8 cellular contexts compared by ENCODE assay signal in genomic region chr17:35117984-35118383, GRCh38. TPM values are rescaled to one million over a fixed set of nuclear protein-coding genes. Genes with fewer than 3 reads are reported as not detected.
DNase-seq lines count a peak whose midpoint lies in the region; ATAC-seq and TF ChIP-seq lines count a peak whose summit lies in the region.

No MANE protein-coding gene starts in this region.

- H3F3A ChIP-seq in MM.1S (ENCODE audit: insufficient read depth, low read length) (no peaks in the 10 kb centered on the region), neural cell (ENCODE audit: insufficient read depth, low read length, poor library complexity, severe bottlenecking) (no peaks in the 10 kb centered on the region)

- peaks cover 37% of the 10 kb centered on the region for H3K79me2 ChIP-seq in MM.1S (ENCODE audit: low read length)
- H3K79me2 ChIP-seq in neural cell (replicated peaks; ENCODE audit: insufficient read depth, low read length): no peaks in the 10 kb centered on the region

- H3K4me3 ChIP-seq in MM.1S (ENCODE audit: low read length) (no peak overlapping the region), astrocyte of the cerebellum (ENCODE audit: low read depth, low read length) (no peak overlapping the region), neural cell (ENCODE audit: low read length) (peak overlapping the region; percentile 89)

- H3K9me3 ChIP-seq in MM.1S (replicated peaks; ENCODE audit: insufficient read depth, low read length) (no peaks in the 10 kb centered on the region), neural cell (ENCODE audit: low read length) (no peaks in the 10 kb centered on the region)

- no peaks in the 10 kb centered on the region for H3K27me3 ChIP-seq in MM.1S (replicated peaks; ENCODE audit: insufficient read depth, low read length)
- no peaks in the 10 kb centered on the region for H3K27me3 ChIP-seq in neural cell (ENCODE audit: insufficient read depth, low read depth, low read length)

- H3K36me3 ChIP-seq in MM.1S (replicated peaks; ENCODE audit: insufficient read depth, low read length) (no peaks in the 10 kb centered on the region), neural cell (ENCODE audit: insufficient read depth, low read length) (no peaks in the 10 kb centered on the region)

- H3K4me1 ChIP-seq in MM.1S (ENCODE audit: low read length): no peaks in the 10 kb centered on the region

- H4K20me1 ChIP-seq in MM.1S (ENCODE audit: insufficient read depth, low read length) (no peaks in the 10 kb centered on the region), neural cell (ENCODE audit: insufficient read depth) (no peaks in the 10 kb centered on the region)

- DNase-seq in DMS 273 (lab: John Stamatoyannopoulos, UW; ENCODE audit: unreplicated experiment) (peak; percentile 41), DMS 273 treated with DMSO at 0.1 percent for 48 hours (lab: John Stamatoyannopoulos, UW) (no peak), MM.1S (peak; percentile 56), astrocyte of the cerebellum (ENCODE audit: low read depth) (no peak), NCI-H1930 (lab: John Stamatoyannopoulos, UW) (no peak), midbrain (lab: John Stamatoyannopoulos, UW) (no peak)

- no peak for ATAC-seq in HG02610 (IDR thresholded peaks at IDR 0.05; ENCODE audit: unreplicated experiment)

- H3K9me2 ChIP-seq in MM.1S (replicated peaks; ENCODE audit: insufficient read depth, low read length) (no peaks in the 10 kb centered on the region), neural cell (ENCODE audit: insufficient read depth, low read length) (no peaks in the 10 kb centered on the region)

- no peak for TF ChIP-seq EP300 in neural cell (conservative IDR thresholded peaks at IDR 0.05; ENCODE audit: poor library complexity, severe bottlenecking)

- H3K4me2 ChIP-seq in MM.1S (ENCODE audit: low read depth, low read length) (peak overlapping the region; percentile 99; the same call in 1 of the 2 replicates), neural cell (ENCODE audit: low read length) (no peak overlapping the region)

- TF ChIP-seq CTCF in MM.1S (IDR thresholded peaks at IDR 0.05; ENCODE audit: low read length) (peak; percentile 53), astrocyte of the cerebellum (IDR thresholded peaks at IDR 0.05; ENCODE audit: low read depth, low read length, missing control alignments) (peak; percentile 24), neural cell (IDR thresholded peaks at IDR 0.05; ENCODE audit: poor library complexity, severe bottlenecking) (no peak)

- H2AFZ ChIP-seq in MM.1S (ENCODE audit: low read length) (no peak overlapping the region), neural cell (ENCODE audit: low read depth, low read length) (no peak overlapping the region)

- in situ Hi-C loops in astrocyte of the cerebellum (cut with HindIII; ENCODE audit: low sequenced_read_pairs): no loop called here

- H3K27ac ChIP-seq in MM.1S (ENCODE audit: low read length): no peak overlapping the region
- H3K27ac ChIP-seq in neural cell (ENCODE audit: low read length): no peak overlapping the region

- H3K9ac ChIP-seq in MM.1S (ENCODE audit: low read length): 0 out of 2 replicates have a peak overlapping the region, but pooled peaks have one; percentile 7
- no peak overlapping the region for H3K9ac ChIP-seq in neural cell (ENCODE audit: low read length)

- TF ChIP-seq RAD21 in neural cell (conservative IDR thresholded peaks at IDR 0.05): no peak

TF ChIP-seq in neural cell, 6 proteins besides CTCF, POLR2A, EP300 and RAD21:
- TF ChIP-seq MXI1 (conservative IDR thresholded peaks at IDR 0.05; ENCODE audit: poor library complexity, severe bottlenecking) (no peak), SMC3 (conservative IDR thresholded peaks at IDR 0.05; ENCODE audit: poor library complexity) (no peak)
TF ChIP-seq in neural cell: peak in this region for 0.

RNA-seq across cellular contexts. Expression of gene RAD51D, which starts 1.7 kb away (rescaled TPM):
- polyA plus RNA-seq in neural cell: 13.8 and 19.0 TPM in 2 replicates
- 12.7 and 22.9 TPM in 2 replicates for polyA minus RNA-seq in neural cell

RNA-seq across cellular contexts. Expression of gene FNDC8, which starts 3.4 kb away (rescaled TPM):
- polyA plus RNA-seq in neural cell: not detected in 2 replicates
- not detected in 2 replicates for polyA minus RNA-seq in neural cell

RNA-seq across cellular contexts. Expression of gene NLE1, which starts 24.1 kb away (rescaled TPM):
- polyA plus RNA-seq in neural cell: 30.8 and 43.0 TPM in 2 replicates
- 28.6 and 37.5 TPM in 2 replicates for polyA minus RNA-seq in neural cell

RNA-seq across cellular contexts. Expression of gene UNC45B, which starts 29.6 kb away (rescaled TPM):
- polyA plus RNA-seq in neural cell: not detected in 2 replicates
- polyA minus RNA-seq in neural cell: not detected in 2 replicates

RNA-seq across cellular contexts. Expression of gene RFFL, which starts 54.5 kb away (rescaled TPM):
- 6.6 and 7.0 TPM in 2 replicates for polyA plus RNA-seq in neural cell
- 14.1 and 16.1 TPM in 2 replicates for polyA minus RNA-seq in neural cell

Comparison
In these comparisons a context has a peak if more than half of its experiments do, and no peak if none do; other contexts are left out.
1. DNase-seq: peak in DMS 273 (single experiment) and MM.1S (single experiment); none in DMS 273 treated with DMSO at 0.1 percent for 48 hours (single experiment), astrocyte of the cerebellum (single experiment), NCI-H1930 (0 of 2) and midbrain (single experiment).